In genomic region chr22:26587991-26588613, GRCh38 we compare ENCODE assay signal across 1 cellular context.
A peak's percentile ranks its signal among the peaks of the same experiment; 100 is the strongest.
TF ChIP-seq lines count a peak whose summit lies in the region.

No MANE protein-coding gene starts in this region.

TF ChIP-seq in K562, 482 proteins besides CTCF, POLR2A, EP300 and RAD21 (continued from another document and continues in another):
- TF ChIP-seq RCOR1 (IDR thresholded peaks at IDR 0.05; ENCODE audit: borderline replicate concordance in 1 of 2, low read depth in 2 of 2, low read length in 2 of 2) (0 out of 4 replicates have a peak, but pooled peaks of 1 of the 2 experiments have one; percentile 6), YBX1 (IDR thresholded peaks at IDR 0.05) (no peak), NFATC3 (IDR thresholded peaks at IDR 0.05) (no peak), CC2D1A (IDR thresholded peaks at IDR 0.05) (no peak), NCOA2 (IDR thresholded peaks at IDR 0.05; ENCODE audit: partially characterized antibody in 2 of 2) (no peak), ZFP1 (CRISPR knock-in tag; IDR thresholded peaks at IDR 0.05) (no peak), ZNF592 (IDR thresholded peaks at IDR 0.05) (0 out of 2 replicates have a peak, but pooled peaks have one; percentile 27), BCOR (IDR thresholded peaks at IDR 0.05) (peak; percentile 76), EWSR1 (IDR thresholded peaks at IDR 0.05; ENCODE audit: borderline replicate concordance, low read depth, partially characterized antibody) (no peak), FIP1L1 (IDR thresholded peaks at IDR 0.05; ENCODE audit: low read depth, low read length, poor library complexity, severe bottlenecking) (no peak), ELK1 (CRISPR knock-in tag; IDR thresholded peaks at IDR 0.05) (no peak), TAF9B (IDR thresholded peaks at IDR 0.05; ENCODE audit: partially characterized antibody) (no peak), C11orf30 (IDR thresholded peaks at IDR 0.05; ENCODE audit: low read depth) (peak; percentile 89), HNRNPK (IDR thresholded peaks at IDR 0.05; ENCODE audit: low read depth, low read length, poor library complexity, severe bottlenecking) (no peak), ZNF24 (IDR thresholded peaks at IDR 0.05) (peak; percentile 95), MTF1 (CRISPR knock-in tag; IDR thresholded peaks at IDR 0.05; ENCODE audit: borderline replicate concordance) (no peak), ZNF507 (tag; conservative IDR thresholded peaks at IDR 0.05) (no peak), ZNF668 (CRISPR knock-in tag; IDR thresholded peaks at IDR 0.05) (no peak), HBP1 (CRISPR knock-in tag; IDR thresholded peaks at IDR 0.05) (no peak), MEF2D (tag; conservative IDR thresholded peaks at IDR 0.05; ENCODE audit: low read depth) (peak; percentile 94), ZNF23 (CRISPR knock-in tag; IDR thresholded peaks at IDR 0.05) (no peak), DDX20 (tag; IDR thresholded peaks at IDR 0.05; ENCODE audit: low read depth) (no peak), ILK (tag; IDR thresholded peaks at IDR 0.05; ENCODE audit: borderline replicate concordance, low read depth) (no peak), CEBPG (CRISPR knock-in tag; IDR thresholded peaks at IDR 0.05) (no peak), CEBPG (tag; conservative IDR thresholded peaks at IDR 0.05 in 1 of 2, IDR thresholded peaks at IDR 0.05 in 1 of 2) (no peak), ZKSCAN8 (CRISPR knock-in tag; IDR thresholded peaks at IDR 0.05) (no peak), PATZ1 (CRISPR knock-in tag; IDR thresholded peaks at IDR 0.05; ENCODE audit: borderline replicate concordance) (no peak), MCM7 (IDR thresholded peaks at IDR 0.05) (no peak), SMARCC2 (IDR thresholded peaks at IDR 0.05; ENCODE audit: low read depth) (no peak), SMARCA5 (IDR thresholded peaks at IDR 0.05) (peak; percentile 85), RBM22 (IDR thresholded peaks at IDR 0.05; ENCODE audit: low read depth, low read length, poor library complexity, severe bottlenecking) (no peak), SP2 (IDR thresholded peaks at IDR 0.05; ENCODE audit: extremely low read depth, low read depth, low read length, poor library complexity, severe bottlenecking) (no peak), ZNF778 (CRISPR knock-in tag; IDR thresholded peaks at IDR 0.05) (no peak), FUS (optimal IDR thresholded peaks at IDR 0.05; ENCODE audit: low read depth, low read length) (no peak), ZNF717 (CRISPR knock-in tag; IDR thresholded peaks at IDR 0.05) (no peak), MCM5 (IDR thresholded peaks at IDR 0.05; ENCODE audit: low read depth) (no peak), RFX1 (IDR thresholded peaks at IDR 0.05) (peak; percentile 72), HMG20A (CRISPR knock-in tag; conservative IDR thresholded peaks at IDR 0.05) (no peak), AFF4 (CRISPR knock-in tag; IDR thresholded peaks at IDR 0.05) (no peak), CLOCK (CRISPR knock-in tag; IDR thresholded peaks at IDR 0.05; ENCODE audit: borderline replicate concordance) (no peak), CHD2 (IDR thresholded peaks at IDR 0.05; ENCODE audit: low read depth, low read length) (no peak), GABPB1 (CRISPR knock-in tag; IDR thresholded peaks at IDR 0.05) (no peak), ARID1B (IDR thresholded peaks at IDR 0.05) (peak; percentile 44), TFE3 (CRISPR knock-in tag; IDR thresholded peaks at IDR 0.05) (no peak), ZNF695 (CRISPR knock-in tag; IDR thresholded peaks at IDR 0.05) (no peak), ZBTB33 (CRISPR knock-in tag; IDR thresholded peaks at IDR 0.05) (no peak), GTF2F1 (IDR thresholded peaks at IDR 0.05; ENCODE audit: low read depth, low read length) (no peak), SREBF1 (IDR thresholded peaks at IDR 0.05; ENCODE audit: borderline replicate concordance, low read depth, low read length) (no peak), FOXK1 (CRISPR knock-in tag; IDR thresholded peaks at IDR 0.05; ENCODE audit: borderline replicate concordance) (no peak)
